1 cellular context compared by ENCODE assay signal in the genomic region with DNA sequence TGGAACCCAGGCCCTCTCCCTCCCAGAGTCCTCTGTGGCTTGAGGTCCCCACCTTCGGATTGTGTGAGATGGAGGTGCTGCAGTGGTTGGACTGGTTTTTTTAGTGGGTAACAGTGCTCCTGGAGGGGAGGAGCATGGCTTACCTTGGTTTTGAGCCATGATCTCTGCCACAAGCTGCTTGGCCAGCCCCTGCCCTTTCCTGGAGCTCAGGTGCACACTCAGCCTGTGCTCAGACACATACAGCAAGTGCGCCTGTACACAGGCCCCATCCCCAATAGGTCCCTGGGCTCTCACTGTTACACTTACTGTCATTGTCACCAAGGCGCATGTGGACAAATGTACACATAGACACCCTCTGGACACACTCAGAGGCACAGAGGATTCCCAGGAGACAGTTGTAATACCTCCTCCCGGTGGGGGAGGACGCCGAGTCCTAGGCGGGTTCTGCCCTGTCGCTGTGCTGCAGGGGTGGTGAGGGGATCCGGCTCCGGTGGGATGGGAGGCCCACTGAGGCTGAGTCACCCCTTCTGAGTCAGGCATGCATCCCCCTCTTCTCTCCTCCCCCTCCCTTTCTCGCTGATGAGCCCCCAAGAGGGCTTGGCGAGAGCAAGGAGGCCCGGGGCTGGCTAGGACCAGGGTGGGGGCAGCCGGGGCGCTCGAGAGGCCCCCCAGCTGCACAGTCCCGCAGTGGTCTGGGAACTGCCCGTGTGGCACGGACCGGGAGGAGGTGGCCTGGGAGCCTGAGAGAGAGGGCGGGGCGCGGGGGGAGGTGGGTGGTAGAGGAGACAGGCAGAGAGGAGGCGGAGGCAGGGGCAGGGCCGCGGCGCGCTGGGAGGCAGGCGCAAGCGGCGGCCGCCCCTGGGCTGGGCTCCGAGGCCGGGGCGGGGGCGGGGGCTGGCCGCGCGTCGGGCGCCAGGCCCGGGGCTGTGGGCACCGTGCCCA.
TF ChIP-seq lines count a peak whose summit lies in the region.

No MANE protein-coding gene starts in this region.

TF ChIP-seq in HepG2, 621 proteins besides CTCF, POLR2A, EP300 and RAD21 (continued from another document and continues in another):
- TF ChIP-seq ZFAT (CRISPR knock-in tag; conservative IDR thresholded peaks at IDR 0.05) (no peak), ETV5 (CRISPR knock-in tag; IDR thresholded peaks at IDR 0.05; ENCODE audit: borderline replicate concordance) (no peak), MAFF (IDR thresholded peaks at IDR 0.05; ENCODE audit: low read depth, low read length) (no peak), SRSF9 (IDR thresholded peaks at IDR 0.05; ENCODE audit: borderline replicate concordance, insufficient read depth, low read depth, low read length, poor library complexity, severe bottlenecking) (no peak), NBN (conservative IDR thresholded peaks at IDR 0.05) (no peak), MIXL1 (CRISPR knock-in tag; IDR thresholded peaks at IDR 0.05) (0 out of 2 replicates have a peak, but pooled peaks have one; percentile 10), DPF2 (CRISPR knock-in tag; IDR thresholded peaks at IDR 0.05; ENCODE audit: borderline replicate concordance, low read depth) (peak; percentile 40; the same call in 1 of the 2 replicates), ZNF776 (CRISPR knock-in tag; IDR thresholded peaks at IDR 0.05) (peak; percentile 2; the same call in 1 of the 2 replicates), ZNF703 (CRISPR knock-in tag; IDR thresholded peaks at IDR 0.05; ENCODE audit: borderline replicate concordance) (no peak), ZNF543 (CRISPR knock-in tag; IDR thresholded peaks at IDR 0.05) (peak; percentile 80), KMT2A (CRISPR knock-in tag; IDR thresholded peaks at IDR 0.05) (no peak), MTF1 (CRISPR knock-in tag; IDR thresholded peaks at IDR 0.05) (no peak), AHR (CRISPR knock-in tag; IDR thresholded peaks at IDR 0.05) (no peak; the same call in 1 of the 2 replicates), HMGXB4 (CRISPR knock-in tag; IDR thresholded peaks at IDR 0.05; ENCODE audit: borderline replicate concordance in 1 of 2, low read depth in 1 of 2) (peak; percentile 30 to 65; a peak in 3 of 4 replicates), ZSCAN20 (CRISPR knock-in tag; IDR thresholded peaks at IDR 0.05; ENCODE audit: borderline replicate concordance) (no peak), ASH2L (IDR thresholded peaks at IDR 0.05; ENCODE audit: insufficient read length, low read depth, low read length) (no peak), ZNF644 (CRISPR knock-in tag; IDR thresholded peaks at IDR 0.05; ENCODE audit: low read depth) (no peak), ELF4 (CRISPR knock-in tag; IDR thresholded peaks at IDR 0.05; ENCODE audit: borderline replicate concordance) (no peak), FOXO1 (CRISPR knock-in tag; IDR thresholded peaks at IDR 0.05) (no peak), MXD1 (CRISPR knock-in tag; IDR thresholded peaks at IDR 0.05) (no peak), ZNF772 (CRISPR knock-in tag; IDR thresholded peaks at IDR 0.05) (no peak), MTF2 (CRISPR knock-in tag; IDR thresholded peaks at IDR 0.05; ENCODE audit: borderline replicate concordance) (0 out of 2 replicates have a peak, but pooled peaks have one; percentile 23), RXRB (CRISPR knock-in tag; IDR thresholded peaks at IDR 0.05; ENCODE audit: borderline replicate concordance) (no peak), TOPORS (CRISPR knock-in tag; IDR thresholded peaks at IDR 0.05) (no peak), ATF1 (CRISPR knock-in tag; IDR thresholded peaks at IDR 0.05) (no peak), ZNF350 (CRISPR knock-in tag; IDR thresholded peaks at IDR 0.05; ENCODE audit: borderline replicate concordance, low read depth) (peak; percentile 81), PITX1 (CRISPR knock-in tag; IDR thresholded peaks at IDR 0.05) (peak; percentile 38), HNF4A (CRISPR knock-in tag; IDR thresholded peaks at IDR 0.05) (no peak), MATR3 (CRISPR knock-in tag; IDR thresholded peaks at IDR 0.05) (no peak), ZNF652 (CRISPR knock-in tag; IDR thresholded peaks at IDR 0.05; ENCODE audit: borderline replicate concordance, low read depth) (no peak), DMAP1 (CRISPR knock-in tag; IDR thresholded peaks at IDR 0.05) (peak; percentile 66; the same call in 1 of the 2 replicates), RBM22 (optimal IDR thresholded peaks at IDR 0.05; ENCODE audit: low read length) (no peak), ZNF3 (CRISPR knock-in tag; IDR thresholded peaks at IDR 0.05) (no peak)
- TF ChIP-seq, protein P1, sequence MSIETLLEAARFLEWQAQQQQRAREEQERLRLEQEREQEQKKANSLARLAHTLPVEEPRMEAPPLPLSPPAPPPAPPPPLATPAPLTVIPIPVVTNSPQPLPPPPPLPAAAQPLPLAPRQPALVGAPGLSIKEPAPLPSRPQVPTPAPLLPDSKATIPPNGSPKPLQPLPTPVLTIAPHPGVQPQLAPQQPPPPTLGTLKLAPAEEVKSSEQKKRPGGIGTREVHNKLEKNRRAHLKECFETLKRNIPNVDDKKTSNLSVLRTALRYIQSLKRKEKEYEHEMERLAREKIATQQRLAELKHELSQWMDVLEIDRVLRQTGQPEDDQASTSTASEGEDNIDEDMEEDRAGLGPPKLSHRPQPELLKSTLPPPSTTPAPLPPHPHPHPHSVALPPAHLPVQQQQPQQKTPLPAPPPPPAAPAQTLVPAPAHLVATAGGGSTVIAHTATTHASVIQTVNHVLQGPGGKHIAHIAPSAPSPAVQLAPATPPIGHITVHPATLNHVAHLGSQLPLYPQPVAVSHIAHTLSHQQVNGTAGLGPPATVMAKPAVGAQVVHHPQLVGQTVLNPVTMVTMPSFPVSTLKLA (IDR thresholded peaks at IDR 0.05) = no peak
- TF ChIP-seq, protein P2, sequence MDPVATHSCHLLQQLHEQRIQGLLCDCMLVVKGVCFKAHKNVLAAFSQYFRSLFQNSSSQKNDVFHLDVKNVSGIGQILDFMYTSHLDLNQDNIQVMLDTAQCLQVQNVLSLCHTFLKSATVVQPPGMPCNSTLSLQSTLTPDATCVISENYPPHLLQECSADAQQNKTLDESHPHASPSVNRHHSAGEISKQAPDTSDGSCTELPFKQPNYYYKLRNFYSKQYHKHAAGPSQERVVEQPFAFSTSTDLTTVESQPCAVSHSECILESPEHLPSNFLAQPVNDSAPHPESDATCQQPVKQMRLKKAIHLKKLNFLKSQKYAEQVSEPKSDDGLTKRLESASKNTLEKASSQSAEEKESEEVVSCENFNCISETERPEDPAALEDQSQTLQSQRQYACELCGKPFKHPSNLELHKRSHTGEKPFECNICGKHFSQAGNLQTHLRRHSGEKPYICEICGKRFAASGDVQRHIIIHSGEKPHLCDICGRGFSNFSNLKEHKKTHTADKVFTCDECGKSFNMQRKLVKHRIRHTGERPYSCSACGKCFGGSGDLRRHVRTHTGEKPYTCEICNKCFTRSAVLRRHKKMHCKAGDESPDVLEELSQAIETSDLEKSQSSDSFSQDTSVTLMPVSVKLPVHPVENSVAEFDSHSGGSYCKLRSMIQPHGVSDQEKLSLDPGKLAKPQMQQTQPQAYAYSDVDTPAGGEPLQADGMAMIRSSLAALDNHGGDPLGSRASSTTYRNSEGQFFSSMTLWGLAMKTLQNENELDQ (CRISPR knock-in tag; IDR thresholded peaks at IDR 0.05; ENCODE audit: borderline replicate concordance) = no peak; the same call in 1 of the 2 replicates
- TF ChIP-seq, protein P3, sequence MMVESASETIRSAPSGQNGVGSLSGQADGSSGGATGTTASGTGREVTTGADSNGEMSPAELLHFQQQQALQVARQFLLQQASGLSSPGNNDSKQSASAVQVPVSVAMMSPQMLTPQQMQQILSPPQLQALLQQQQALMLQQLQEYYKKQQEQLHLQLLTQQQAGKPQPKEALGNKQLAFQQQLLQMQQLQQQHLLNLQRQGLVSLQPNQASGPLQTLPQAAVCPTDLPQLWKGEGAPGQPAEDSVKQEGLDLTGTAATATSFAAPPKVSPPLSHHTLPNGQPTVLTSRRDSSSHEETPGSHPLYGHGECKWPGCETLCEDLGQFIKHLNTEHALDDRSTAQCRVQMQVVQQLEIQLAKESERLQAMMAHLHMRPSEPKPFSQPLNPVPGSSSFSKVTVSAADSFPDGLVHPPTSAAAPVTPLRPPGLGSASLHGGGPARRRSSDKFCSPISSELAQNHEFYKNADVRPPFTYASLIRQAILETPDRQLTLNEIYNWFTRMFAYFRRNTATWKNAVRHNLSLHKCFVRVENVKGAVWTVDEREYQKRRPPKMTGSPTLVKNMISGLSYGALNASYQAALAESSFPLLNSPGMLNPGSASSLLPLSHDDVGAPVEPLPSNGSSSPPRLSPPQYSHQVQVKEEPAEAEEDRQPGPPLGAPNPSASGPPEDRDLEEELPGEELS (CRISPR knock-in tag; IDR thresholded peaks at IDR 0.05) = no peak
- TF ChIP-seq, protein P4, sequence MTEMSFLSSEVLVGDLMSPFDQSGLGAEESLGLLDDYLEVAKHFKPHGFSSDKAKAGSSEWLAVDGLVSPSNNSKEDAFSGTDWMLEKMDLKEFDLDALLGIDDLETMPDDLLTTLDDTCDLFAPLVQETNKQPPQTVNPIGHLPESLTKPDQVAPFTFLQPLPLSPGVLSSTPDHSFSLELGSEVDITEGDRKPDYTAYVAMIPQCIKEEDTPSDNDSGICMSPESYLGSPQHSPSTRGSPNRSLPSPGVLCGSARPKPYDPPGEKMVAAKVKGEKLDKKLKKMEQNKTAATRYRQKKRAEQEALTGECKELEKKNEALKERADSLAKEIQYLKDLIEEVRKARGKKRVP (CRISPR knock-in tag; IDR thresholded peaks at IDR 0.05) = no peak
- TF ChIP-seq, protein P5, sequence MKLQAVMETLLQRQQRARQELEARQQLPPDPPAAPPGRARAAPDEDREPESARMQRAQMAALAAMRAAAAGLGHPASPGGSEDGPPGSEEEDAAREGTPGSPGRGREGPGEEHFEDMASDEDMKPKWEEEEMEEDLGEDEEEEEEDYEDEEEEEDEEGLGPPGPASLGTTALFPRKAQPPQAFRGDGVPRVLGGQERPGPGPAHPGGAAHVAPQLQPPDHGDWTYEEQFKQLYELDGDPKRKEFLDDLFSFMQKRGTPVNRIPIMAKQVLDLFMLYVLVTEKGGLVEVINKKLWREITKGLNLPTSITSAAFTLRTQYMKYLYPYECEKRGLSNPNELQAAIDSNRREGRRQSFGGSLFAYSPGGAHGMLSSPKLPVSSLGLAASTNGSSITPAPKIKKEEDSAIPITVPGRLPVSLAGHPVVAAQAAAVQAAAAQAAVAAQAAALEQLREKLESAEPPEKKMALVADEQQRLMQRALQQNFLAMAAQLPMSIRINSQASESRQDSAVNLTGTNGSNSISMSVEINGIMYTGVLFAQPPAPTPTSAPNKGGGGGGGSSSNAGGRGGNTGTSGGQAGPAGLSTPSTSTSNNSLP (IDR thresholded peaks at IDR 0.05; ENCODE audit: low read depth, low read length) = no peak
- TF ChIP-seq, protein P6, sequence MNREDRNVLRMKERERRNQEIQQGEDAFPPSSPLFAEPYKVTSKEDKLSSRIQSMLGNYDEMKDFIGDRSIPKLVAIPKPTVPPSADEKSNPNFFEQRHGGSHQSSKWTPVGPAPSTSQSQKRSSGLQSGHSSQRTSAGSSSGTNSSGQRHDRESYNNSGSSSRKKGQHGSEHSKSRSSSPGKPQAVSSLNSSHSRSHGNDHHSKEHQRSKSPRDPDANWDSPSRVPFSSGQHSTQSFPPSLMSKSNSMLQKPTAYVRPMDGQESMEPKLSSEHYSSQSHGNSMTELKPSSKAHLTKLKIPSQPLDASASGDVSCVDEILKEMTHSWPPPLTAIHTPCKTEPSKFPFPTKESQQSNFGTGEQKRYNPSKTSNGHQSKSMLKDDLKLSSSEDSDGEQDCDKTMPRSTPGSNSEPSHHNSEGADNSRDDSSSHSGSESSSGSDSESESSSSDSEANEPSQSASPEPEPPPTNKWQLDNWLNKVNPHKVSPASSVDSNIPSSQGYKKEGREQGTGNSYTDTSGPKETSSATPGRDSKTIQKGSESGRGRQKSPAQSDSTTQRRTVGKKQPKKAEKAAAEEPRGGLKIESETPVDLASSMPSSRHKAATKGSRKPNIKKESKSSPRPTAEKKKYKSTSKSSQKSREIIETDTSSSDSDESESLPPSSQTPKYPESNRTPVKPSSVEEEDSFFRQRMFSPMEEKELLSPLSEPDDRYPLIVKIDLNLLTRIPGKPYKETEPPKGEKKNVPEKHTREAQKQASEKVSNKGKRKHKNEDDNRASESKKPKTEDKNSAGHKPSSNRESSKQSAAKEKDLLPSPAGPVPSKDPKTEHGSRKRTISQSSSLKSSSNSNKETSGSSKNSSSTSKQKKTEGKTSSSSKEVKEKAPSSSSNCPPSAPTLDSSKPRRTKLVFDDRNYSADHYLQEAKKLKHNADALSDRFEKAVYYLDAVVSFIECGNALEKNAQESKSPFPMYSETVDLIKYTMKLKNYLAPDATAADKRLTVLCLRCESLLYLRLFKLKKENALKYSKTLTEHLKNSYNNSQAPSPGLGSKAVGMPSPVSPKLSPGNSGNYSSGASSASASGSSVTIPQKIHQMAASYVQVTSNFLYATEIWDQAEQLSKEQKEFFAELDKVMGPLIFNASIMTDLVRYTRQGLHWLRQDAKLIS (CRISPR knock-in tag; IDR thresholded peaks at IDR 0.05) = no peak
- TF ChIP-seq, protein P7, sequence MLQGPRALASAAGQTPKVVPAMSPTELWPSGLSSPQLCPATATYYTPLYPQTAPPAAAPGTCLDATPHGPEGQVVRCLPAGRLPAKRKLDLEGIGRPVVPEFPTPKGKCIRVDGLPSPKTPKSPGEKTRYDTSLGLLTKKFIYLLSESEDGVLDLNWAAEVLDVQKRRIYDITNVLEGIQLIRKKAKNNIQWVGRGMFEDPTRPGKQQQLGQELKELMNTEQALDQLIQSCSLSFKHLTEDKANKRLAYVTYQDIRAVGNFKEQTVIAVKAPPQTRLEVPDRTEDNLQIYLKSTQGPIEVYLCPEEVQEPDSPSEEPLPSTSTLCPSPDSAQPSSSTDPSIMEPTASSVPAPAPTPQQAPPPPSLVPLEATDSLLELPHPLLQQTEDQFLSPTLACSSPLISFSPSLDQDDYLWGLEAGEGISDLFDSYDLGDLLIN (CRISPR knock-in tag; IDR thresholded peaks at IDR 0.05; ENCODE audit: borderline replicate concordance) = no peak
